In genomic region chr10:113300628-113301027, GRCh38 we compare ENCODE assay signal across 17 cellular contexts.
DNase-seq lines count a peak whose midpoint lies in the region; ATAC-seq, FAIRE-seq and TF ChIP-seq lines count a peak whose summit lies in the region.
"Had no signal": no experiment of that assay in that cellular context is flagged by ENCODE, and none has a peak within 500 bp of the region (broad histone marks: within the 10 kb centered on the region; RNA-seq: fewer than 3 reads in every experiment).

No MANE protein-coding gene starts in this region.

- H3K4me3 ChIP-seq in upper lobe of right lung: no peak overlapping the region
- H3K4me3 ChIP-seq in colonic mucosa: no peak overlapping the region
- H3K4me3 ChIP-seq: coronary artery, esophagus muscularis mucosa, sigmoid colon, SJSA1 had no signal

- H3K27ac ChIP-seq in upper lobe of right lung: no peak overlapping the region
- H3K27ac ChIP-seq in colonic mucosa: no peak overlapping the region
- H3K27ac ChIP-seq: coronary artery, esophagus muscularis mucosa, sigmoid colon, SJSA1, VCaP had no signal

- ATAC-seq in HG02884 (IDR thresholded peaks at IDR 0.05; ENCODE audit: unreplicated experiment): peak; percentile 72
- peak; percentile 25 for ATAC-seq in upper lobe of right lung
- ATAC-seq: activated naive CD8-positive, alpha-beta T cell treated with anti-CD3 and anti-CD28 coated beads, Interleukin-2, amount 50 U/mL, for 24 hours had no signal

- H3K9ac ChIP-seq in colonic mucosa (ENCODE audit: low read depth in 2 of 2, low read length in 2 of 2): no peak overlapping the region

- DNase-seq in GM19239 (ENCODE audit: insufficient read length, low spot score) (no peak), MV-4-11 (lab: John Stamatoyannopoulos, UW) (peak; percentile 95), upper lobe of right lung (no peak), HuH-7.5 (ENCODE audit: low spot score) (no peak), colonic mucosa (no peak), T-helper 9 cell (no peak)
- DNase-seq: activated naive CD8-positive, alpha-beta T cell treated with anti-CD3 and anti-CD28 coated beads, Interleukin-2, amount 50 U/mL, for 24 hours; CD4-positive, alpha-beta memory T cell; NCI-H1694; NCI-H69; sigmoid colon had no signal

- intact Hi-C loops in upper lobe of right lung (cut with DNase I) (no loop called here), colonic mucosa (cut with DNase I) (no loop called here)

- H3K27me3 ChIP-seq in upper lobe of right lung (no peaks in the 10 kb centered on the region), colonic mucosa (no peaks in the 10 kb centered on the region)
- H3K27me3 ChIP-seq: esophagus muscularis mucosa, sigmoid colon, SJSA1 had no signal

- H3K36me3 ChIP-seq in upper lobe of right lung (no peaks in the 10 kb centered on the region), colonic mucosa (no peaks in the 10 kb centered on the region)
- H3K36me3 ChIP-seq: esophagus muscularis mucosa, sigmoid colon, SJSA1 had no signal

- peak; percentile 23 for FAIRE-seq in GM19239 (lab: Jason Lieb, UNC)
- FAIRE-seq: G401.6 had no signal

- TF ChIP-seq CTCF in upper lobe of right lung (IDR thresholded peaks at IDR 0.05) (no peak), colonic mucosa (IDR thresholded peaks at IDR 0.05) (no peak)

- H3K4me1 ChIP-seq in upper lobe of right lung: no peaks in the 10 kb centered on the region
- no peaks in the 10 kb centered on the region for H3K4me1 ChIP-seq in colonic mucosa
- H3K4me1 ChIP-seq: esophagus muscularis mucosa, sigmoid colon had no signal

- H3K9me3 ChIP-seq in upper lobe of right lung: no peaks in the 10 kb centered on the region
- H3K9me3 ChIP-seq in colonic mucosa: no peaks in the 10 kb centered on the region
- H3K9me3 ChIP-seq: esophagus muscularis mucosa, sigmoid colon, SJSA1 had no signal
